In the genomic region with DNA sequence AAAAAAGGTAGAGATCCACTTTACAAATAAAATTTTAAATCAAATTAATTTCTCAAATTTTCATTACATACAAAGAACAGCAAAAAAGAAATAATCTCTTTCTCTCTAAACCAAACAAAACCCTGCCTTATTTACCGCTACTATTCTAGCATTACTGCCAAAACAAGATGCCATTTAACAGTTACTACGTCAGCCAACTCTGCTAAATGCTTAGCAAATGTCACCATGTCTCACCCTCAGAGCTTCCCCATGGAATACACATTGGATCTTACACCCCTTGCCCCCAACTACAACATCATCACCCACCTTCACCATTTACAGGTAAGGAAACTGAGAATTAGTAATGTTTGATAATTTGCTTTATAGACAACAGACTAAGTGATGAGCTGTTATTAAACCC, we compare ENCODE assay signal across 26 cellular contexts. TPM values are rescaled to one million over a fixed set of nuclear protein-coding genes. Genes with fewer than 3 reads are reported as not detected.
DNase-seq lines count a peak whose midpoint lies in the region; ATAC-seq and TF ChIP-seq lines count a peak whose summit lies in the region.
"Had no signal": no experiment of that assay in that cellular context is flagged by ENCODE, and none has a peak within 500 bp of the region (broad histone marks: within the 10 kb centered on the region; RNA-seq: fewer than 3 reads in every experiment).

No MANE protein-coding gene starts in this region.

- POLR2A ChIA-PET in WTC11 (lab: Charles Lee) = no interaction called here

- no peaks in the 10 kb centered on the region for H3K9me3 ChIP-seq in hepatocyte (ENCODE audit: low read depth)
- no peaks in the 10 kb centered on the region for H3K9me3 ChIP-seq in skeletal muscle tissue (ENCODE audit: control insufficient read depth in 3 of 3, low read length in 3 of 3)
- H3K9me3 ChIP-seq: colonic mucosa had no signal

- peak overlapping the region; percentile 18 for H3K27ac Mint-ChIP-seq in WTC11
- H3K27ac Mint-ChIP-seq: activated naive CD8-positive, alpha-beta T cell treated with anti-CD3 and anti-CD28 coated beads for 36 hours; activated T-helper 17 cell treated with anti-CD3 and anti-CD28 coated beads, Interleukin-2, amount 50 U/mL, for 72 hours; B cell; mesothelial cell of epicardium had no signal

- H3K36me3 ChIP-seq in hepatocyte (replicated peaks; ENCODE audit: insufficient read depth, low read depth) (no peaks in the 10 kb centered on the region), skeletal muscle tissue (ENCODE audit: control insufficient read depth in 3 of 3, insufficient read depth in 3 of 3, low read length in 3 of 3) (peaks cover 0 to 13% (median 5%) of the 10 kb centered on the region in 3 donors)
- H3K36me3 ChIP-seq: colonic mucosa had no signal

- no peak for ATAC-seq in WTC11
- no peak for ATAC-seq in GM19397 (IDR thresholded peaks at IDR 0.05; ENCODE audit: unreplicated experiment)
- ATAC-seq: activated T-helper 17 cell treated with anti-CD3 and anti-CD28 coated beads, Interleukin-2, amount 50 U/mL, for 72 hours had no signal

- H2AFZ ChIP-seq in hepatocyte = no peak overlapping the region

- CTCF ChIA-PET in WTC11 (lab: Charles Lee) = interaction anchor here (0.7 kb wide), 1 partner anchor 255 kb away, joined by 3 read pairs; no protein-coding TSS in a partner anchor

- H3K9me2 ChIP-seq in hepatocyte (replicated peaks; ENCODE audit: insufficient read depth) = no peaks in the 10 kb centered on the region

- H4K20me1 ChIP-seq in hepatocyte (ENCODE audit: insufficient read depth, poor library complexity, severe bottlenecking) = no peaks in the 10 kb centered on the region

- H3K9ac ChIP-seq in skeletal muscle tissue (ENCODE audit: low read depth in 1 of 3, low read length in 3 of 3) = peak overlapping the region in 1 of 3 donors; percentile 1

- WGBS in hepatocyte (ENCODE audit: low lambda C conversion rate, missing lambda C conversion rate) = 93% methylated on average over 2 of the region's 2 CpGs

- H3K9me3 Mint-ChIP-seq in WTC11 = no peaks in the 10 kb centered on the region
- H3K9me3 Mint-ChIP-seq: activated naive CD8-positive, alpha-beta T cell treated with anti-CD3 and anti-CD28 coated beads for 36 hours; activated T-helper 17 cell treated with anti-CD3 and anti-CD28 coated beads, Interleukin-2, amount 50 U/mL, for 72 hours; mesothelial cell of epicardium; neural crest cell had no signal

- no peak overlapping the region for H3K4me3 Mint-ChIP-seq in WTC11
- H3K4me3 Mint-ChIP-seq: activated naive CD8-positive, alpha-beta T cell treated with anti-CD3 and anti-CD28 coated beads for 36 hours; activated T-helper 17 cell treated with anti-CD3 and anti-CD28 coated beads, Interleukin-2, amount 50 U/mL, for 72 hours; B cell; mesothelial cell of epicardium; neural crest cell had no signal

- TF ChIP-seq CTCF in WTC11 (IDR thresholded peaks at IDR 0.05) (no peak), hepatocyte (IDR thresholded peaks at IDR 0.05; ENCODE audit: poor library complexity) (no peak)

- DNase-seq in NCI-H446 treated with DMSO at 0.1 percent for 48 hours (lab: John Stamatoyannopoulos, UW) (peak; percentile 40), NCI-H446 (lab: John Stamatoyannopoulos, UW) (no peak), WTC11 (ENCODE audit: low spot score) (no peak), hepatocyte (ENCODE audit: low spot score) (no peak), SW 1271 (lab: John Stamatoyannopoulos, UW) (no peak)
- DNase-seq in stimulated activated CD4-positive, alpha-beta T cell treated with anti-CD3 and anti-CD28 coated beads, Interleukin-12 subunit alpha, Interleukin-12 subunit beta, amount 100 ng/mL, for 4 hours = no peak
- DNase-seq: activated CD4-positive, alpha-beta T cell treated with anti-CD3 and anti-CD28 coated beads, Interleukin-2, amount 50 U/mL, for 1 hour; activated CD8-positive, alpha-beta memory T cell treated with anti-CD3 and anti-CD28 coated beads, Interleukin-2, amount 50 U/mL, for 4 hours; activated naive CD8-positive, alpha-beta T cell treated with anti-CD3 and anti-CD28 coated beads for 36 hours; COR-L47; DMS79 treated with DMSO at 0.1 percent for 48 hours; NCI-H187; NCI-H510A; NK-92 treated with Interleukin-12 subunit alpha and Interleukin-12 subunit beta, amount 100 ng/mL, for 24 hours; stimulated activated CD4-positive, alpha-beta T cell treated with anti-CD3 and anti-CD28 coated beads, Interleukin-4, amount 100 ng/mL, for 1 hour; stimulated activated naive CD4-positive, alpha-beta T cell; T-helper 2 cell; WERI-Rb-1 had no signal

- H3K79me2 ChIP-seq in hepatocyte = no peaks in the 10 kb centered on the region

- peaks cover 30% of the 10 kb centered on the region for H3K4me1 ChIP-seq in hepatocyte (ENCODE audit: insufficient read depth)
- H3K4me1 ChIP-seq in skeletal muscle tissue (ENCODE audit: control insufficient read depth in 3 of 3, insufficient read depth in 3 of 3, low read length in 3 of 3) = peaks cover 16 to 27% (median 17%) of the 10 kb centered on the region in 3 donors
- H3K4me1 ChIP-seq: colonic mucosa had no signal

- H3K27me3 Mint-ChIP-seq in WTC11 (ENCODE audit: low read depth) = no peaks in the 10 kb centered on the region
- H3K27me3 Mint-ChIP-seq: activated naive CD8-positive, alpha-beta T cell treated with anti-CD3 and anti-CD28 coated beads for 36 hours; activated T-helper 17 cell treated with anti-CD3 and anti-CD28 coated beads, Interleukin-2, amount 50 U/mL, for 72 hours; B cell had no signal

- no peak overlapping the region for H3K4me2 ChIP-seq in hepatocyte

- H3K4me3 ChIP-seq in hepatocyte (no peak overlapping the region), skeletal muscle tissue (ENCODE audit: low read length in 3 of 3) (no peak overlapping the region)
- H3K4me3 ChIP-seq: colonic mucosa, SK-N-MC had no signal

- peak overlapping the region; percentile 11 for H3K27ac ChIP-seq in hepatocyte
- peak overlapping the region; percentile 26 for H3K27ac ChIP-seq in skeletal muscle tissue (ENCODE audit: low read depth, low read length)
- H3K27ac ChIP-seq: colonic mucosa, SK-N-MC, WERI-Rb-1 had no signal

- peaks cover 31% of the 10 kb centered on the region for H3K36me3 Mint-ChIP-seq in WTC11
- H3K36me3 Mint-ChIP-seq: activated naive CD8-positive, alpha-beta T cell treated with anti-CD3 and anti-CD28 coated beads for 36 hours had no signal

- H3K27me3 ChIP-seq in hepatocyte = no peaks in the 10 kb centered on the region
- no peaks in the 10 kb centered on the region for H3K27me3 ChIP-seq in skeletal muscle tissue (ENCODE audit: control insufficient read depth in 3 of 3, insufficient read depth in 3 of 3, low read length in 3 of 3)
- H3K27me3 ChIP-seq: colonic mucosa had no signal

- H3K4me1 Mint-ChIP-seq in WTC11 = no peaks in the 10 kb centered on the region
- H3K4me1 Mint-ChIP-seq: activated naive CD8-positive, alpha-beta T cell treated with anti-CD3 and anti-CD28 coated beads for 36 hours; activated T-helper 17 cell treated with anti-CD3 and anti-CD28 coated beads, Interleukin-2, amount 50 U/mL, for 72 hours; B cell had no signal

TF ChIP-seq in WTC11, 78 proteins besides CTCF, POLR2A, EP300 and RAD21 (continues in another document):
- TF ChIP-seq ERG (CRISPR knock-in tag; IDR thresholded peaks at IDR 0.05) (no peak), GRHL2 (CRISPR knock-in tag; IDR thresholded peaks at IDR 0.05; ENCODE audit: insufficient replicate concordance, severe bottlenecking) (no peak), E2F4 (CRISPR knock-in tag; IDR thresholded peaks at IDR 0.05; ENCODE audit: borderline replicate concordance, low read depth) (no peak), CREB1 (CRISPR knock-in tag; IDR thresholded peaks at IDR 0.05) (no peak)

RNA-seq across cellular contexts. Expression of gene NR2C1, which starts 23.0 kb away (rescaled TPM):
- total RNA-seq in WTC11 (2021) (45.4 to 53.0 TPM (median 51.1 TPM) in 3 replicates), hepatocyte (32.9 and 40.6 TPM in 2 replicates), skeletal muscle tissue (20.4 TPM)
- 28.4 and 29.7 TPM in 2 replicates for polyA plus RNA-seq in hepatocyte
